ENCODE assay signal across 9 cellular contexts in genomic region chr5:10632110-10632903, GRCh38.
DNase-seq lines count a peak whose midpoint lies in the region; ATAC-seq and TF ChIP-seq lines count a peak whose summit lies in the region.
"Had no signal": no experiment of that assay in that cellular context is flagged by ENCODE, and none has a peak within 500 bp of the region (broad histone marks: within the 10 kb centered on the region; RNA-seq: fewer than 3 reads in every experiment).

No MANE protein-coding gene starts in this region.

- CTCF ChIA-PET in MCF 10A (lab: Yijun Ruan, JAX), result interaction anchor here (0.5 to 0.8 kb wide), 4 partner anchors 125 to 1521 kb away, joined by 3 to 4 read pairs (median 3); no protein-coding TSS in a partner anchor

- H3K9me3 ChIP-seq in breast epithelium (no peaks in the 10 kb centered on the region), SJSA1 (replicated peaks) (no peaks in the 10 kb centered on the region), gastrocnemius medialis (no peaks in the 10 kb centered on the region), H9 (ENCODE audit: control insufficient read depth, low read depth, low read length) (no peaks in the 10 kb centered on the region)

- no peak overlapping the region for H3K9ac ChIP-seq in H9 (ENCODE audit: extremely low read depth, insufficient read length, low read length)

- no peak overlapping the region for H4K5ac ChIP-seq in H9 (ENCODE audit: insufficient read length, low read depth, low read length)

- H2BK12ac ChIP-seq in H9 (ENCODE audit: insufficient read length, low read depth, low read length), result no peak overlapping the region

- no peak overlapping the region for H3K23ac ChIP-seq in H9 (ENCODE audit: insufficient read length, low read depth, low read length)

- no peak overlapping the region for H2BK5ac ChIP-seq in H9 (ENCODE audit: insufficient read length, low read length)

- H2AK5ac ChIP-seq in H9 (ENCODE audit: insufficient read length, low read length), result no peak overlapping the region

- no TSS peak for BruUV-seq in MCF 10A (replicated peaks; lab: Mats Ljungman, UMichigan)

- H3K27ac Mint-ChIP-seq in MCF 10A (ENCODE audit: low read depth, unreplicated experiment) (no peak overlapping the region), H9 (no peak overlapping the region)

- TF ChIP-seq POLR2A in breast epithelium (IDR thresholded peaks at IDR 0.05) (no peak), gastrocnemius medialis (IDR thresholded peaks at IDR 0.05) (no peak)

- H3K18ac ChIP-seq in H9 (ENCODE audit: insufficient read length, low read depth, low read length), result no peak overlapping the region

- DNase-seq in MCF 10A (ENCODE audit: unreplicated experiment) (peak; percentile 53), breast epithelium (ENCODE audit: low spot score in 2 of 2) (no peak), SJSA1 (ENCODE audit: low read depth in 1 of 2, low spot score in 2 of 2) (peak; percentile 97 to 100), globus pallidus (ENCODE audit: low spot score) (peak; percentile 18), gastrocnemius medialis (no peak), HT-29 (ENCODE audit: low spot score) (no peak), H9 (no peak)

- in situ Hi-C loops in gastrocnemius medialis (cut with MboI; ENCODE audit: low sequenced_read_pairs in 4 of 4), result loop anchor here in 3 of 4 donors (5.0 to 25.0 kb wide), 2 partner anchors 180 to 345 kb away; no protein-coding TSS in a partner anchor

- no peaks in the 10 kb centered on the region for H3K79me1 ChIP-seq in H9 (ENCODE audit: insufficient read depth, low read depth, low read length, poor library complexity, severe bottlenecking)

- WGBS in H9 (ENCODE audit: extremely low coverage, insufficient read length, low lambda C conversion rate), result no CpG with 5 or more reads among the region's 23 CpGs

- H3K36me3 Mint-ChIP-seq in MCF 10A (ENCODE audit: insufficient read depth, unreplicated experiment) (peaks cover 6% of the 10 kb centered on the region), H9 (ENCODE audit: insufficient read depth in 1 of 3, low read depth in 3 of 3) (peaks cover 0 to 1% (median 0%) of the 10 kb centered on the region in 3 experiments; a peak in 1 of 7 replicates)

- no peak overlapping the region for H3T11ph ChIP-seq in H9 (ENCODE audit: low read length)

- H3K4me1 ChIP-seq in breast epithelium, result no peaks in the 10 kb centered on the region
- H3K4me1 ChIP-seq in SJSA1 (replicated peaks), result peaks cover 63% of the 10 kb centered on the region
- H3K4me1 ChIP-seq in gastrocnemius medialis, result peaks cover 3 to 6% of the 10 kb centered on the region in 2 donors
- peaks cover 15% of the 10 kb centered on the region; the same call in 1 of the 2 replicates for H3K4me1 ChIP-seq in H9 (ENCODE audit: insufficient read depth, low read length)

- peaks cover 9% of the 10 kb centered on the region for H3K9me3 Mint-ChIP-seq in MCF 10A (ENCODE audit: unreplicated experiment)
- H3K9me3 Mint-ChIP-seq in H9, result no peaks in the 10 kb centered on the region

- no peaks in the 10 kb centered on the region for H3K27me3 ChIP-seq in breast epithelium
- H3K27me3 ChIP-seq in SJSA1 (replicated peaks), result no peaks in the 10 kb centered on the region
- no peaks in the 10 kb centered on the region for H3K27me3 ChIP-seq in gastrocnemius medialis
- H3K27me3 ChIP-seq in H9 (ENCODE audit: insufficient read depth, low read length), result no peaks in the 10 kb centered on the region

- no peak overlapping the region for H4K8ac ChIP-seq in H9 (replicated peaks; ENCODE audit: insufficient read length, low read depth, low read length)

- H3K27ac ChIP-seq in breast epithelium (no peak overlapping the region), SJSA1 (peak overlapping the region; percentile 95), gastrocnemius medialis (no peak overlapping the region), H9 (ENCODE audit: insufficient read length, low read depth, low read length) (no peak overlapping the region)
- H3K27ac ChIP-seq: C4-2B had no signal

- no peak overlapping the region for H2BK15ac ChIP-seq in H9 (ENCODE audit: low read depth, low read length)

- H4K91ac ChIP-seq in H9 (ENCODE audit: insufficient read length, low read depth, low read length), result no peak overlapping the region

- ATAC-seq in HG03039 (IDR thresholded peaks at IDR 0.05; ENCODE audit: unreplicated experiment) (peak; percentile 46), gastrocnemius medialis (no peak)

- H2BK120ac ChIP-seq in H9 (ENCODE audit: low read depth, low read length, poor library complexity, severe bottlenecking), result no peak overlapping the region

- no peak overlapping the region for H3K56ac ChIP-seq in H9 (ENCODE audit: insufficient read length, low read depth, low read length)

- TF ChIP-seq CTCF in MCF 10A (IDR thresholded peaks at IDR 0.05; ENCODE audit: unreplicated experiment) (no peak), breast epithelium (IDR thresholded peaks at IDR 0.05) (no peak), gastrocnemius medialis (IDR thresholded peaks at IDR 0.05 in 4 of 5, conservative IDR thresholded peaks at IDR 0.05 in 1 of 5) (no peak), H9 (conservative IDR thresholded peaks at IDR 0.05) (no peak)

- no peak overlapping the region for H3K4me2 ChIP-seq in H9 (ENCODE audit: insufficient read depth, insufficient read length, low read length)

- H3K79me2 ChIP-seq in H9 (ENCODE audit: insufficient read depth, low read length), result no peaks in the 10 kb centered on the region

- peaks cover 40% of the 10 kb centered on the region for H3K4me1 Mint-ChIP-seq in MCF 10A (ENCODE audit: insufficient read depth, unreplicated experiment)
- peaks cover 48 to 52% of the 10 kb centered on the region in 2 experiments for H3K4me1 Mint-ChIP-seq in H9

- H4K20me1 ChIP-seq in H9 (ENCODE audit: control insufficient read depth, insufficient read depth, insufficient read length), result no peaks in the 10 kb centered on the region

- peaks cover 1% of the 10 kb centered on the region for H3K23me2 ChIP-seq in H9 (ENCODE audit: insufficient read length, low read depth, low read length, poor library complexity, severe bottlenecking)

- no peak overlapping the region for H3K4me3 ChIP-seq in breast epithelium
- H3K4me3 ChIP-seq in SJSA1, result peak overlapping the region; percentile 24
- no peak overlapping the region for H3K4me3 ChIP-seq in gastrocnemius medialis

- intact Hi-C loops in MCF 10A (cut with micrococcal nuclease), result no loop called here
- intact Hi-C loops in breast epithelium (cut with DNase I; ENCODE audit: low total_unique reads), result no loop called here
- intact Hi-C loops in gastrocnemius medialis (cut with DNase I; ENCODE audit: low total_unique reads), result no loop called here

- H2BK20ac ChIP-seq in H9 (ENCODE audit: low read depth, low read length, poor library complexity, severe bottlenecking), result no peak overlapping the region

- no peak overlapping the region for H3K14ac ChIP-seq in H9 (ENCODE audit: insufficient read depth, low read length)

- H2AFZ ChIP-seq in H9 (ENCODE audit: low read length), result no peak overlapping the region

- no peaks in the 10 kb centered on the region for H3K27me3 Mint-ChIP-seq in MCF 10A (ENCODE audit: insufficient read depth, unreplicated experiment)
- peaks cover 8% of the 10 kb centered on the region for H3K27me3 Mint-ChIP-seq in H9 (ENCODE audit: low read depth)

- H3K36me3 ChIP-seq in breast epithelium (no peaks in the 10 kb centered on the region), SJSA1 (peaks cover 3% of the 10 kb centered on the region; the same call in 1 of the 2 replicates), gastrocnemius medialis (no peaks in the 10 kb centered on the region)

- no peak overlapping the region for H3K4ac ChIP-seq in H9 (ENCODE audit: low read depth, low read length)

- POLR2A ChIA-PET in MCF 10A (lab: Yijun Ruan, JAX), result no interaction called here

- H3K4me3 Mint-ChIP-seq in MCF 10A (ENCODE audit: unreplicated experiment) (no peak overlapping the region), H9 (no peak overlapping the region; a peak in 1 of 5 replicates)

Comparison
In these comparisons a context has a peak if more than half of its experiments do, and no peak if none do; other contexts are left out.
1. DNase-seq: peak in MCF 10A (single experiment), SJSA1 (2 of 2) and globus pallidus (single experiment); none in breast epithelium (0 of 2), gastrocnemius medialis (0 of 2), HT-29 (single experiment) and H9 (single experiment).